In genomic region chr3:23944861-23945652, GRCh38 we compare ENCODE assay signal across 8 cellular contexts. TPM values are rescaled to one million over a fixed set of nuclear protein-coding genes. Genes with fewer than 3 reads are reported as not detected.
DNase-seq lines count a peak whose midpoint lies in the region; ATAC-seq and TF ChIP-seq lines count a peak whose summit lies in the region.

TSS of gene NR1D2 (plus strand) at chr3:23945286. CDS start at chr3:23945579, 293 bp downstream.

- TF ChIP-seq CTCF in foreskin fibroblast (IDR thresholded peaks at IDR 0.05; ENCODE audit: low read depth, low read length), result no peak
- TF ChIP-seq CTCF in neural crest cell (conservative IDR thresholded peaks at IDR 0.05), result no peak
- no peak for TF ChIP-seq CTCF in stomach (IDR thresholded peaks at IDR 0.05)

- intact Hi-C loops in stomach (cut with DNase I; ENCODE audit: low total_unique reads), result no loop called here

- peak within 1 kb of the TSS; percentile 74 to 75 for H3K4me3 ChIP-seq in foreskin fibroblast (ENCODE audit: low read depth in 1 of 2, low read length in 2 of 2)
- H3K4me3 ChIP-seq in stomach, result peak within 1 kb of the TSS; percentile 65 to 96 (median 86)

- 0% methylated on average over 43 to 88 of the region's 88 CpGs for WGBS in stomach, 5 donors

- H3K36me3 Mint-ChIP-seq in neural crest cell (ENCODE audit: low read depth), result no peaks in the 10 kb centered on the region

- DNase-seq in DMS153 treated with DMSO at 0.1 percent for 48 hours (lab: John Stamatoyannopoulos, UW; ENCODE audit: unreplicated experiment) (peak; percentile 40), HUDEP-2 (lab: John Stamatoyannopoulos, UW; ENCODE audit: unreplicated experiment in 76 of 76) (peak in 56 of 76 experiments; percentile 5 to 76 (median 50)), RPMI8226 (peak; percentile 92), activated gamma-delta T cell (lab: John Stamatoyannopoulos, UW) (peak; percentile 84), foreskin fibroblast (peak; percentile 75 to 93), neural crest cell (ENCODE audit: low read depth, low spot score) (peak; percentile 70), stomach (peak; percentile 88)

- H3K27ac ChIP-seq in stomach, result peak within 1 kb of the TSS; percentile 96 to 100 (median 100)

- no peak for TF ChIP-seq EP300 in stomach (IDR thresholded peaks at IDR 0.05)

- peaks cover 18% of the 10 kb centered on the region for H3K4me1 Mint-ChIP-seq in neural crest cell

- no peaks in the 10 kb centered on the region for H3K27me3 ChIP-seq in stomach

- ATAC-seq in GM21423 (IDR thresholded peaks at IDR 0.05; ENCODE audit: unreplicated experiment), result peak; percentile 52

- TF ChIP-seq POLR2A in stomach (IDR thresholded peaks at IDR 0.05), result no peak

- peaks cover 18% of the 10 kb centered on the region for H3K27me3 Mint-ChIP-seq in neural crest cell (ENCODE audit: low read depth)

- peaks cover 22 to 50% (median 42%) of the 10 kb centered on the region in 4 donors for H3K4me1 ChIP-seq in stomach

- peak within 1 kb of the TSS; percentile 89 for H3K4me3 Mint-ChIP-seq in neural crest cell

- H3K27ac Mint-ChIP-seq in neural crest cell (ENCODE audit: unreplicated experiment), result peak within 1 kb of the TSS; percentile 57

- H3K9me3 Mint-ChIP-seq in neural crest cell, result no peaks in the 10 kb centered on the region

- H3K9me3 ChIP-seq in stomach, result no peaks in the 10 kb centered on the region

- no peaks in the 10 kb centered on the region for H3K36me3 ChIP-seq in stomach

RNA-seq across cellular contexts. Expression of gene NR1D2, which starts in this region (rescaled TPM):
- 8.6 and 10.0 TPM in 2 replicates for total RNA-seq in neural crest cell
- 100 to 1,000 TPM in 1 of 5 donors, 10 to 100 TPM in 3, 1 to 10 TPM in 1; 9.8 to 105 (median 35.1) TPM for total RNA-seq in stomach
- polyA plus RNA-seq in stomach, result 10 to 100 TPM in 1 of 3 donors, 1 to 10 TPM in 2; 5.5 to 23.2 (median 9.1) TPM

Comparison
In these comparisons a context has a peak if more than half of its experiments do, and no peak if none do; other contexts are left out.
1. Peak in every context shown above with its lines: DNase-seq, ATAC-seq, H3K4me3 ChIP-seq and H3K27ac ChIP-seq.
2. DNase-seq: peak in every context shown above with its lines; median percentile 92 in RPMI8226; 88 in stomach; 84 in activated gamma-delta T cell; 84 in foreskin fibroblast; 70 in neural crest cell; 50 in HUDEP-2; 40 in DMS153 treated with DMSO at 0.1 percent for 48 hours.